Comparison of ENCODE assay signal across 8 cellular contexts in the genomic region with DNA sequence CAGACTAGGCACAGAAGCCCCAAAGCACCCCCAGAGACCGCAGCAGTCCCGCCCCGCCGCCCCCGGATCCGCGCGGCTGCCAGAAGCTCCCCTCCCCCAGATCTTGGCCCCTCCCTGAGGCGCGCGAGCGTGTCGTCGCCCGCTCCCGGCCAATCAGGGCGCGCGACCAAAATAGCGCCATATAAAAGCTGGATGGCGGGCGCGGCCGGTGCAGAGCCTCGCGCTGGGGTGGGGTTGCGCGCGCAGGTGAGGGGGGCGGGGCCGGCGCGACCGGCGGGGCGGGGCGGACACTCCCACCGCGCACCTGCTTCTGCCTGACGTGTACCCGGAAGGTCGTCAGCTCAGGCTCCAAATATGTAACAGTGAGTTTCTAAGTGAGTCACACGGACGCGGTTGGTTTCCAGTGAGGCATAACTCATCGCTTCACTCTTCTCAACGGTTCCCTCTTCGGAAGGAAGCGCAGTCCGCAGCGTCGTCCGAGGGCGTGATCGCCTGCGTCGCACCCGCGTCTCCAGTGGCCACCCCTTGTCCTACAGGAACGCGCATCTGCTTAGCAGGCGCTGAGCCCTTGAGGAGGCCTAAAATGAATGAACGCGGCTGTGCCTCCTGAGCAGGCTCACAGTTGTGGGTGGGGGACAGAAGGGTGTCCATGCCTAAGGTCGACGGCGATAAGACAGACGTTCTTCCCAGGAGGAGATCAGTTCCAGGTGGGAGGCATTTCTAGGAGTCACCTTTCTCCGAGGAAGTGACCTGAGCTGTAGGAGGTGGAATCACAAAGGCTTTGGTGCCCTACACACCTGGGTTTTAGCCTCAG. TPM values are rescaled to one million over a fixed set of nuclear protein-coding genes. Genes with fewer than 3 reads are reported as not detected.
A peak's percentile ranks its signal among the peaks of the same experiment; 100 is the strongest.
DNase-seq lines count a peak whose midpoint lies in the region; ATAC-seq and TF ChIP-seq lines count a peak whose summit lies in the region.

No MANE protein-coding gene starts in this region.

- H3K27me3 Mint-ChIP-seq in activated naive CD8-positive, alpha-beta T cell treated with anti-CD3 and anti-CD28 coated beads, Interleukin-2, amount 10 ng/mL, durations not matched to agents 7 days and 5 days, result no peaks in the 10 kb centered on the region

- H3K27ac ChIP-seq in upper lobe of right lung, result peak overlapping the region; percentile 95

- no peaks in the 10 kb centered on the region for H3K9me3 ChIP-seq in upper lobe of right lung

- no peaks in the 10 kb centered on the region for H3K36me3 ChIP-seq in upper lobe of right lung

- peaks cover 24% of the 10 kb centered on the region for H3K4me1 Mint-ChIP-seq in activated naive CD8-positive, alpha-beta T cell treated with anti-CD3 and anti-CD28 coated beads, Interleukin-2, amount 10 ng/mL, durations not matched to agents 7 days and 5 days

- H3K27ac Mint-ChIP-seq in activated naive CD8-positive, alpha-beta T cell treated with anti-CD3 and anti-CD28 coated beads, Interleukin-2, amount 10 ng/mL, durations not matched to agents 7 days and 5 days, result peak overlapping the region; percentile 98

- POLR2A ChIA-PET in activated naive CD8-positive, alpha-beta T cell treated with anti-CD3 and anti-CD28 coated beads, Interleukin-2, amount 10 ng/mL, durations not matched to agents 7 days and 5 days (lab: Charles Lee), result interaction anchor here (0.6 to 4.0 kb wide), 38 partner anchors 9 to 468 kb away, joined by 3 to 61 read pairs (median 5); partner anchors contain the start of genes EZR and RSPH3

- no peaks in the 10 kb centered on the region for H3K4me1 ChIP-seq in upper lobe of right lung

- H3K4me3 ChIP-seq in upper lobe of right lung, result peak overlapping the region; percentile 57

- intact Hi-C loops in cardiac septum (cut with DNase I) (loop anchor here (2.0 to 5.0 kb wide), 2 partner anchors 51 to 163 kb away; partner anchors contain the start of gene EZR), posterior cingulate gyrus (cut with DNase I) (no loop called here), upper lobe of right lung (cut with DNase I) (no loop called here)

- ATAC-seq in HG02588 (IDR thresholded peaks at IDR 0.05; ENCODE audit: unreplicated experiment) (peak; percentile 91), upper lobe of right lung (peak; percentile 94)
- ATAC-seq in activated naive CD8-positive, alpha-beta T cell treated with anti-CD3 and anti-CD28 coated beads, Interleukin-2, amount 10 ng/mL, durations not matched to agents 7 days and 5 days (ENCODE audit: low read depth), result peak; percentile 92

- no peaks in the 10 kb centered on the region for H3K27me3 ChIP-seq in upper lobe of right lung

- peak overlapping the region; percentile 90 for H3K4me3 Mint-ChIP-seq in activated naive CD8-positive, alpha-beta T cell treated with anti-CD3 and anti-CD28 coated beads, Interleukin-2, amount 10 ng/mL, durations not matched to agents 7 days and 5 days

- H3K9me3 Mint-ChIP-seq in activated naive CD8-positive, alpha-beta T cell treated with anti-CD3 and anti-CD28 coated beads, Interleukin-2, amount 10 ng/mL, durations not matched to agents 7 days and 5 days, result no peaks in the 10 kb centered on the region

- peaks cover 1% of the 10 kb centered on the region for H3K36me3 Mint-ChIP-seq in activated naive CD8-positive, alpha-beta T cell treated with anti-CD3 and anti-CD28 coated beads, Interleukin-2, amount 10 ng/mL, durations not matched to agents 7 days and 5 days

- peak; percentile 91 for DNase-seq in NCI-H1048 (lab: John Stamatoyannopoulos, UW)
- DNase-seq in SKM-1 treated with dmso at 0.1 percent for 144 hours (lab: John Stamatoyannopoulos, UW; ENCODE audit: unreplicated experiment), result peak; percentile 92
- DNase-seq in activated naive CD8-positive, alpha-beta T cell treated with anti-CD3 and anti-CD28 coated beads, Interleukin-2, amount 10 ng/mL, durations not matched to agents 7 days and 5 days, result peak; percentile 96
- peak; percentile 93 for DNase-seq in cardiac septum (ENCODE audit: low spot score)
- peak; percentile 39 to 94 (median 54) for DNase-seq in posterior cingulate gyrus
- DNase-seq in upper lobe of right lung, result peak; percentile 97

- TF ChIP-seq CTCF in GM12874 (IDR thresholded peaks at IDR 0.05; ENCODE audit: insufficient read depth, low read depth, low read length) (peak; percentile 34; the same call in 1 of the 2 replicates), upper lobe of right lung (IDR thresholded peaks at IDR 0.05) (peak; percentile 19)

RNA-seq across cellular contexts. Expression of gene EZR, which starts 50.6 kb away (rescaled TPM):
- 100 to 1,000 TPM; 235 to 257 TPM for total RNA-seq in activated naive CD8-positive, alpha-beta T cell treated with anti-CD3 and anti-CD28 coated beads, Interleukin-2, amount 10 ng/mL, durations not matched to agents 7 days and 5 days
- total RNA-seq in cardiac septum (141 TPM), upper lobe of right lung (260 TPM)

Comparison
In these comparisons a context has a peak if more than half of its experiments do, and no peak if none do; other contexts are left out.
1. Peak in every context shown above with its lines: DNase-seq, ATAC-seq, H3K4me3 ChIP-seq and H3K27ac ChIP-seq.